ENCODE assay signal across 7 cellular contexts in the genomic region with DNA sequence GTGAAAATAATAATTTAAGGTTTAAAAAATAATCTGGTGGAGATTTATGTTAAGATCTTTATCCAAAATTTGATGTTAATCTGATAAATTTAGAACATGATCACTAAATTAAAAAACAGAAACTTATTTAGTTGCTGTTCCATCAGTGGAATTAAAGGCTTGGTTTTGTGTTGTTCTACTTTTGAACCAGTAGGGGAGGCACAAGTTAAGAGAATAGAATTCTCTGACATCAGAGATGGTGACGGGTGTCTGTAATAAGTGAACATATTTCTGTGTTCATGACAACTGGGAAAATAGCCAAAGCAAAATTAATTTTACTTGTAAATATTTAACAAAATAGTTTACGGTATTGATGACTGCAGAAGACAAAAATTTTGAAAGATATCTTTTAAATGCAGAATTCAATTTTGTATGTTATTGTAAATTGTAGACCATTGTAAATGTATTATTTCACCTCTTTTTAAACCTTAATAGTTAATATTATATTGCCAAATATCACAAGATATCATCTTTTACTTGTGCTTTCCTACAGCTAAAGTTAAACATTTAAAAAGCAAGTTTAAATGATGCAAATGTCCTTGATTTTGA.
DNase-seq lines count a peak whose midpoint lies in the region; ATAC-seq and TF ChIP-seq lines count a peak whose summit lies in the region.

No MANE protein-coding gene starts in this region.

- WGBS in mammary epithelial cell (ENCODE audit: low coverage, missing lambda C conversion rate): 53% methylated on average over 2 of the region's 2 CpGs
- 68% methylated on average over 2 of the region's 2 CpGs for WGBS in liver

- H3K4me3 ChIP-seq in GM12865 (ENCODE audit: low read depth, low read length) (no peak overlapping the region), mammary epithelial cell (replicated peaks in 1 of 3; ENCODE audit: insufficient read depth in 1 of 3, low read depth in 2 of 3, low read length in 3 of 3) (no peak overlapping the region), liver (ENCODE audit: low read depth in 1 of 3, low read length in 3 of 3) (no peak overlapping the region)

- intact Hi-C loops in mammary epithelial cell (cut with micrococcal nuclease): loop anchor here (1.0 to 5.0 kb wide), 4 partner anchors 303 to 879 kb away; no protein-coding TSS in a partner anchor

- TF ChIP-seq CTCF in GM12865 (IDR thresholded peaks at IDR 0.05; ENCODE audit: insufficient read depth, low read depth, low read length, missing control alignments) (peak; percentile 69), mammary epithelial cell (conservative IDR thresholded peaks at IDR 0.05 in 1 of 2, IDR thresholded peaks at IDR 0.05 in 1 of 2; ENCODE audit: extremely low read depth in 1 of 2, insufficient read depth in 1 of 2, low read depth in 1 of 2, low read length in 2 of 2) (peak; percentile 61 to 76), liver (IDR thresholded peaks at IDR 0.05; ENCODE audit: low read depth, low read length, missing input control) (peak; percentile 41)

- peak; percentile 59 to 78 for TF ChIP-seq RAD21 in liver (IDR thresholded peaks at IDR 0.05)

- H3K9me3 ChIP-seq in mammary epithelial cell (replicated peaks; ENCODE audit: insufficient read depth, low read length): no peaks in the 10 kb centered on the region
- H3K9me3 ChIP-seq in liver (ENCODE audit: control insufficient read depth in 4 of 4, low read length in 3 of 4): no peaks in the 10 kb centered on the region

- no peak overlapping the region for H3K27ac ChIP-seq in mammary epithelial cell (ENCODE audit: insufficient read depth, low read depth, low read length)
- no peak overlapping the region for H3K27ac ChIP-seq in liver (ENCODE audit: low read depth in 1 of 2, low read length in 2 of 2)

- H3K36me3 ChIP-seq in mammary epithelial cell (ENCODE audit: insufficient read depth, low read length) (peaks cover 3% of the 10 kb centered on the region), liver (ENCODE audit: control insufficient read depth in 4 of 4, insufficient read depth in 3 of 4, low read depth in 1 of 4, low read length in 3 of 4) (peaks cover 0 to 13% (median 2%) of the 10 kb centered on the region in 4 donors)

- dilution Hi-C loops in mammary epithelial cell (cut with HindIII; ENCODE audit: low sequenced_read_pairs): no loop called here

- ATAC-seq in HG02610 (IDR thresholded peaks at IDR 0.05; ENCODE audit: unreplicated experiment) (peak; percentile 75), HG02571 (IDR thresholded peaks at IDR 0.05; ENCODE audit: unreplicated experiment) (no peak)

- no peak overlapping the region for H3K4me2 ChIP-seq in mammary epithelial cell (ENCODE audit: insufficient read depth, low read depth, low read length)

- CTCF ChIA-PET in mammary epithelial cell (lab: Charles Lee; ENCODE audit: low non-redundant PET): no interaction called here

- H4K20me1 ChIP-seq in mammary epithelial cell (ENCODE audit: insufficient read depth, low read length): no peaks in the 10 kb centered on the region

- H3K9ac ChIP-seq in mammary epithelial cell (ENCODE audit: insufficient read depth, low read length) (no peak overlapping the region), liver (ENCODE audit: low read depth in 1 of 2, low read length in 2 of 2) (no peak overlapping the region)

- peak; percentile 45 for DNase-seq in GM12865 (ENCODE audit: low read depth)
- DNase-seq in NCI-H2227 treated with DMSO at 0.1 percent for 48 hours (lab: John Stamatoyannopoulos, UW): peak; percentile 74
- peak; percentile 12 for DNase-seq in mammary epithelial cell
- no peak for DNase-seq in stimulated activated CD4-positive, alpha-beta T cell treated with anti-CD3 and anti-CD28 coated beads, Interleukin-2, amount 100 ng/mL, for 24 hours

- no peak overlapping the region for H2AFZ ChIP-seq in mammary epithelial cell (ENCODE audit: low read depth, low read length)

- H3K4me1 ChIP-seq in mammary epithelial cell (ENCODE audit: insufficient read depth, low read length) (no peaks in the 10 kb centered on the region), liver (ENCODE audit: control insufficient read depth in 4 of 4, insufficient read depth in 4 of 4, low read length in 3 of 4) (no peaks in the 10 kb centered on the region)

- in situ Hi-C loops in mammary epithelial cell (cut with MboI; ENCODE audit: low sequenced_read_pairs in 2 of 2): no loop called here

- H3K27me3 ChIP-seq in mammary epithelial cell (ENCODE audit: insufficient read depth, low read length) (no peaks in the 10 kb centered on the region), liver (ENCODE audit: control insufficient read depth in 4 of 4, insufficient read depth in 4 of 4, low read length in 3 of 4) (no peaks in the 10 kb centered on the region)

- H3K79me2 ChIP-seq in mammary epithelial cell (ENCODE audit: insufficient read depth, low read length): no peaks in the 10 kb centered on the region

- no TSS peak for BruUV-seq in mammary epithelial cell (replicated peaks; lab: Mats Ljungman, UMichigan)

TF ChIP-seq in liver, 16 proteins besides CTCF, POLR2A, EP300 and RAD21:
- TF ChIP-seq JUND (IDR thresholded peaks at IDR 0.05) (no peak), GABPA (IDR thresholded peaks at IDR 0.05 in 1 of 2, conservative IDR thresholded peaks at IDR 0.05 in 1 of 2) (no peak), NR2F2 (IDR thresholded peaks at IDR 0.05) (no peak), YY1 (IDR thresholded peaks at IDR 0.05) (no peak), HNF4A (conservative IDR thresholded peaks at IDR 0.05) (no peak), SP1 (IDR thresholded peaks at IDR 0.05) (no peak)
- TF ChIP-seq, protein P1, sequence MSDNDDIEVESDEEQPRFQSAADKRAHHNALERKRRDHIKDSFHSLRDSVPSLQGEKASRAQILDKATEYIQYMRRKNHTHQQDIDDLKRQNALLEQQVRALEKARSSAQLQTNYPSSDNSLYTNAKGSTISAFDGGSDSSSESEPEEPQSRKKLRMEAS (IDR thresholded peaks at IDR 0.05): no peak
- TF ChIP-seq, protein P2, sequence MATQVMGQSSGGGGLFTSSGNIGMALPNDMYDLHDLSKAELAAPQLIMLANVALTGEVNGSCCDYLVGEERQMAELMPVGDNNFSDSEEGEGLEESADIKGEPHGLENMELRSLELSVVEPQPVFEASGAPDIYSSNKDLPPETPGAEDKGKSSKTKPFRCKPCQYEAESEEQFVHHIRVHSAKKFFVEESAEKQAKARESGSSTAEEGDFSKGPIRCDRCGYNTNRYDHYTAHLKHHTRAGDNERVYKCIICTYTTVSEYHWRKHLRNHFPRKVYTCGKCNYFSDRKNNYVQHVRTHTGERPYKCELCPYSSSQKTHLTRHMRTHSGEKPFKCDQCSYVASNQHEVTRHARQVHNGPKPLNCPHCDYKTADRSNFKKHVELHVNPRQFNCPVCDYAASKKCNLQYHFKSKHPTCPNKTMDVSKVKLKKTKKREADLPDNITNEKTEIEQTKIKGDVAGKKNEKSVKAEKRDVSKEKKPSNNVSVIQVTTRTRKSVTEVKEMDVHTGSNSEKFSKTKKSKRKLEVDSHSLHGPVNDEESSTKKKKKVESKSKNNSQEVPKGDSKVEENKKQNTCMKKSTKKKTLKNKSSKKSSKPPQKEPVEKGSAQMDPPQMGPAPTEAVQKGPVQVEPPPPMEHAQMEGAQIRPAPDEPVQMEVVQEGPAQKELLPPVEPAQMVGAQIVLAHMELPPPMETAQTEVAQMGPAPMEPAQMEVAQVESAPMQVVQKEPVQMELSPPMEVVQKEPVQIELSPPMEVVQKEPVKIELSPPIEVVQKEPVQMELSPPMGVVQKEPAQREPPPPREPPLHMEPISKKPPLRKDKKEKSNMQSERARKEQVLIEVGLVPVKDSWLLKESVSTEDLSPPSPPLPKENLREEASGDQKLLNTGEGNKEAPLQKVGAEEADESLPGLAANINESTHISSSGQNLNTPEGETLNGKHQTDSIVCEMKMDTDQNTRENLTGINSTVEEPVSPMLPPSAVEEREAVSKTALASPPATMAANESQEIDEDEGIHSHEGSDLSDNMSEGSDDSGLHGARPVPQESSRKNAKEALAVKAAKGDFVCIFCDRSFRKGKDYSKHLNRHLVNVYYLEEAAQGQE (IDR thresholded peaks at IDR 0.05): no peak
- TF ChIP-seq, protein P3, sequence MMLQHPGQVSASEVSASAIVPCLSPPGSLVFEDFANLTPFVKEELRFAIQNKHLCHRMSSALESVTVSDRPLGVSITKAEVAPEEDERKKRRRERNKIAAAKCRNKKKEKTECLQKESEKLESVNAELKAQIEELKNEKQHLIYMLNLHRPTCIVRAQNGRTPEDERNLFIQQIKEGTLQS (IDR thresholded peaks at IDR 0.05): no peak
- TF ChIP-seq, protein P4, sequence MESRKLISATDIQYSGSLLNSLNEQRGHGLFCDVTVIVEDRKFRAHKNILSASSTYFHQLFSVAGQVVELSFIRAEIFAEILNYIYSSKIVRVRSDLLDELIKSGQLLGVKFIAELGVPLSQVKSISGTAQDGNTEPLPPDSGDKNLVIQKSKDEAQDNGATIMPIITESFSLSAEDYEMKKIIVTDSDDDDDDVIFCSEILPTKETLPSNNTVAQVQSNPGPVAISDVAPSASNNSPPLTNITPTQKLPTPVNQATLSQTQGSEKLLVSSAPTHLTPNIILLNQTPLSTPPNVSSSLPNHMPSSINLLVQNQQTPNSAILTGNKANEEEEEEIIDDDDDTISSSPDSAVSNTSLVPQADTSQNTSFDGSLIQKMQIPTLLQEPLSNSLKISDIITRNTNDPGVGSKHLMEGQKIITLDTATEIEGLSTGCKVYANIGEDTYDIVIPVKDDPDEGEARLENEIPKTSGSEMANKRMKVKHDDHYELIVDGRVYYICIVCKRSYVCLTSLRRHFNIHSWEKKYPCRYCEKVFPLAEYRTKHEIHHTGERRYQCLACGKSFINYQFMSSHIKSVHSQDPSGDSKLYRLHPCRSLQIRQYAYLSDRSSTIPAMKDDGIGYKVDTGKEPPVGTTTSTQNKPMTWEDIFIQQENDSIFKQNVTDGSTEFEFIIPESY (IDR thresholded peaks at IDR 0.05): no peak

Comparison
In these comparisons a context has a peak if more than half of its experiments do, and no peak if none do; other contexts are left out.
1. DNase-seq: peak in GM12865 (single experiment), NCI-H2227 treated with DMSO at 0.1 percent for 48 hours (single experiment) and mammary epithelial cell (single experiment); none in stimulated activated CD4-positive, alpha-beta T cell treated with anti-CD3 and anti-CD28 coated beads, Interleukin-2, amount 100 ng/mL, for 24 hours (0 of 2).
2. Peak in every context shown above with its lines, with median percentiles within 50 percentile points of each other: CTCF ChIP-seq.